33 cellular contexts compared by ENCODE assay signal in genomic region chr5:135481908-135482307, GRCh38. TPM values are rescaled to one million over a fixed set of nuclear protein-coding genes. Genes with fewer than 3 reads are reported as not detected.
"Had no signal": no experiment of that assay in that cellular context is flagged by ENCODE, and none has a peak within 500 bp of the region (broad histone marks: within the 10 kb centered on the region; RNA-seq: fewer than 3 reads in every experiment).

No MANE protein-coding gene starts in this region.

- H3K27me3 ChIP-seq: ascending aorta had no signal

- H3K9me3 ChIP-seq: ascending aorta, esophagus muscularis mucosa, heart right ventricle, left ventricle myocardium inferior, pancreas, prostate gland, upper lobe of right lung had no signal

- DNase-seq: activated CD4-positive, alpha-beta T cell treated with anti-CD3 and anti-CD28 coated beads for 4 hours; activated CD4-positive, alpha-beta T cell treated with anti-CD3 and anti-CD28 coated beads, Interleukin-2, amount 50 U/mL, for 48 hours; activated CD8-positive, alpha-beta memory T cell treated with anti-CD3 and anti-CD28 coated beads for 24 hours; activated gamma-delta T cell; activated naive CD4-positive, alpha-beta T cell treated with anti-CD3 and anti-CD28 coated beads, Interleukin-2, amount 10 ng/mL, durations not matched to agents 7 days and 5 days; activated naive CD8-positive, alpha-beta T cell treated with anti-CD3 and anti-CD28 coated beads, Interleukin-2, amount 10 ng/mL, durations not matched to agents 7 days and 5 days; brain microvascular endothelial cell; caudate nucleus; endodermal cell; foreskin keratinocyte; heart right ventricle; left ventricle myocardium inferior; naive B cell; nephron progenitor cell; pancreas; retina; stimulated activated CD4-positive, alpha-beta T cell treated with anti-CD3 and anti-CD28 coated beads, Interleukin-1b, Interleukin-23, amount 100 ng/mL, for 48 hours; stimulated activated CD4-positive, alpha-beta T cell treated with anti-CD3 and anti-CD28 coated beads, Interleukin-4, amount 100 ng/mL, for 4 hours; stimulated activated CD8-positive, alpha-beta memory T cell treated with anti-CD3 and anti-CD28 coated beads, Interleukin-4, amount 100 ng/mL, for 48 hours; stimulated activated naive CD8-positive, alpha-beta T cell treated with anti-CD3 and anti-CD28 coated beads, Interleukin-15, amount 100 ng/mL, for 72 hours; T-helper 9 cell; upper lobe of right lung had no signal

- H3K4me1 ChIP-seq: ascending aorta, esophagus muscularis mucosa, foreskin keratinocyte, heart right ventricle, left ventricle myocardium inferior, pancreas, prostate gland, upper lobe of right lung had no signal

- H3K36me3 ChIP-seq: ascending aorta, brain microvascular endothelial cell, esophagus muscularis mucosa, heart right ventricle, left ventricle myocardium inferior, pancreas, prostate gland, upper lobe of right lung had no signal

- H3K27ac ChIP-seq: ascending aorta, brain microvascular endothelial cell, esophagus muscularis mucosa, foreskin keratinocyte, heart right ventricle, left ventricle myocardium inferior, pancreas, prostate gland, upper lobe of right lung, VCaP had no signal

- H3K4me2 ChIP-seq: smooth muscle cell had no signal

- ATAC-seq: foreskin keratinocyte; stimulated activated memory B cell treated with anti-CD40 and anti-IgM and Interleukin-4, amounts not matched to agents 10 μg/mL and 1 μg/mL and 100 μg/mL, for 72 hours; stimulated activated naive CD8-positive, alpha-beta T cell treated with anti-CD3 and anti-CD28 coated beads, Interleukin-15, amount 100 ng/mL, for 72 hours had no signal

- H3K4me3 ChIP-seq: ascending aorta, esophagus muscularis mucosa, heart right ventricle, left ventricle myocardium inferior, pancreas, prostate gland, smooth muscle cell, upper lobe of right lung had no signal

- FAIRE-seq: islet of Langerhans, pancreas, TTC549 had no signal

RNA-seq across cellular contexts. Expression of gene TIFAB, which starts 29.8 kb away (rescaled TPM):
- total RNA-seq: activated naive CD8-positive, alpha-beta T cell treated with anti-CD3 and anti-CD28 coated beads, Interleukin-2, amount 10 ng/mL, durations not matched to agents 7 days and 5 days; ascending aorta; endodermal cell; esophagus muscularis mucosa; foreskin keratinocyte; glomerular endothelial cell; left ventricle myocardium inferior; lung microvascular endothelial cell; mesothelial cell of epicardium; prostate gland; smooth muscle cell had no signal
- polyA plus RNA-seq: foreskin keratinocyte, pancreas had no signal

RNA-seq across cellular contexts. Expression of gene DCANP1, which starts 34.8 kb away (rescaled TPM):
- total RNA-seq: activated naive CD8-positive, alpha-beta T cell treated with anti-CD3 and anti-CD28 coated beads, Interleukin-2, amount 10 ng/mL, durations not matched to agents 7 days and 5 days; ascending aorta; endodermal cell; foreskin keratinocyte; glomerular endothelial cell; heart right ventricle; left ventricle myocardium inferior; lung microvascular endothelial cell; mesothelial cell of epicardium; pancreas; prostate gland; smooth muscle cell; upper lobe of right lung had no signal
- polyA plus RNA-seq: foreskin keratinocyte, heart right ventricle, pancreas, smooth muscle cell had no signal

RNA-seq across cellular contexts. Expression of gene NEUROG1, which starts 53.9 kb away (rescaled TPM):
- total RNA-seq: activated naive CD8-positive, alpha-beta T cell treated with anti-CD3 and anti-CD28 coated beads, Interleukin-2, amount 10 ng/mL, durations not matched to agents 7 days and 5 days; ascending aorta; endodermal cell; esophagus muscularis mucosa; foreskin keratinocyte; glomerular endothelial cell; heart right ventricle; left ventricle myocardium inferior; lung microvascular endothelial cell; mesothelial cell of epicardium; pancreas; prostate gland; smooth muscle cell; upper lobe of right lung had no signal
- polyA plus RNA-seq: foreskin keratinocyte, heart right ventricle, pancreas, smooth muscle cell had no signal
